In the genomic region with DNA sequence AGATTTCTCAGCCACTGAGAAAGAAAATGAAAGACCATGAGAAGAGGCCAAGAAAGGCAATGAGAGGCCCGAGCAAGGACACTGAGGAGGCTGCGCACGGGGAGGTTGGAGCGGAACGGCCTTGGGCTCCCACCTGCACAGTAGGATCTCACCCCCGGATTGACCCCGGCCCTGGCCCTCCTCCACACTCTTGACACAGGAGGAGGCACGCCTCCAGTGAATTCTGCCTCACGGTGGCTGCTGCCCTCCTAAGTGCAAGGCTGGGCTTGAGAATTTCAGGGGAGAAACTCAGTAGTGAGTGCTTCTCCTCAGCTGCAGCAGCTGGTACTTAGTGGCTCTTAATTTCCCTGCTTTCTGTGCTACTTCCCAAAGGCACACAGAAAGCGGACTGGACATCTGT, we compare ENCODE assay signal across 21 cellular contexts. TPM values are rescaled to one million over a fixed set of nuclear protein-coding genes. Genes with fewer than 3 reads are reported as not detected.
"Had no signal": no experiment of that assay in that cellular context is flagged by ENCODE, and none has a peak within 500 bp of the region (broad histone marks: within the 10 kb centered on the region; RNA-seq: fewer than 3 reads in every experiment).

No MANE protein-coding gene starts in this region.

- H3K9me3 ChIP-seq: body of pancreas, lower lobe of right lung, mucosa of descending colon, SK-N-SH, stomach, suprapubic skin, tibial nerve had no signal

- ATAC-seq: body of pancreas; lower lobe of right lung; mucosa of descending colon; stimulated activated memory B cell treated with anti-CD40 and anti-IgM and Interleukin-4, amounts not matched to agents 10 μg/mL and 1 μg/mL and 100 μg/mL, for 72 hours had no signal

- H3K9ac ChIP-seq: SK-N-SH had no signal

- H3K4me1 ChIP-seq: body of pancreas had no signal

- DNase-seq: activated CD4-positive, alpha-beta T cell treated with anti-CD3 and anti-CD28 coated beads for 1 hour; activated T-cell treated with anti-CD3 and anti-CD28 coated beads, Interleukin-2, amount 50 U/mL, for 1 hour; anterior cingulate cortex; body of pancreas; caudate nucleus; dermis blood vessel endothelial cell; effector CD8-positive, alpha-beta T cell; foreskin melanocyte; lower lobe of right lung; mesendoderm; mucosa of descending colon; naive B cell; SK-N-SH; small intestine; stimulated activated CD4-positive, alpha-beta T cell treated with anti-CD3 and anti-CD28 coated beads, Interleukin-2, amount 100 ng/mL, for 24 hours; stomach; WERI-Rb-1 had no signal

- H3K4me2 ChIP-seq: SK-N-SH had no signal

- H3K27ac ChIP-seq: body of pancreas, lower lobe of right lung, suprapubic skin, tibial nerve, WERI-Rb-1 had no signal

- H3K4me3 ChIP-seq: body of pancreas, lower lobe of right lung, mucosa of descending colon, stomach, suprapubic skin, tibial nerve had no signal

- H3K27me3 ChIP-seq: body of pancreas, stomach, suprapubic skin, tibial nerve had no signal

RNA-seq across cellular contexts. Expression of a gene that starts 49.4 kb away (rescaled TPM):
- total RNA-seq: osteoblast had no signal
- polyA plus RNA-seq: SK-N-SH had no signal
